Comparison of ENCODE assay signal across 18 cellular contexts in genomic region chr3:128073185-128073725, GRCh38. TPM values are rescaled to one million over a fixed set of nuclear protein-coding genes. Genes with fewer than 3 reads are reported as not detected.
DNase-seq lines count a peak whose midpoint lies in the region; ATAC-seq and TF ChIP-seq lines count a peak whose summit lies in the region.
"Had no signal": no experiment of that assay in that cellular context is flagged by ENCODE, and none has a peak within 500 bp of the region (broad histone marks: within the 10 kb centered on the region; RNA-seq: fewer than 3 reads in every experiment).

No MANE protein-coding gene starts in this region.

- H3K4me3 Mint-ChIP-seq in IgD-negative memory B cell (peak overlapping the region in 1 of 4 donors; percentile 44), endodermal cell (no peak overlapping the region)
- H3K4me3 Mint-ChIP-seq in CD4-positive, alpha-beta T cell, result no peak overlapping the region
- H3K4me3 Mint-ChIP-seq: GM23338, memory B cell had no signal

- 90 to 94% methylated on average over 2 to 6 of the region's 6 CpGs for WGBS in endodermal cell (ENCODE audit: insufficient coverage in 1 of 2, insufficient read length in 1 of 2), 2 experiments
- WGBS in psoas muscle, 3 donors, result 68 to 86% (median 84%) methylated on average over 6 of the region's 6 CpGs

- H3K4me1 Mint-ChIP-seq in IgD-negative memory B cell, result peaks cover 0 to 8% (median 2%) of the 10 kb centered on the region in 3 donors
- H3K4me1 Mint-ChIP-seq in endodermal cell, result peaks cover 5% of the 10 kb centered on the region
- H3K4me1 Mint-ChIP-seq in CD4-positive, alpha-beta T cell (ENCODE audit: low read depth), result peaks cover 7% of the 10 kb centered on the region

- intact Hi-C loops in psoas muscle (cut with DNase I), result loop anchor here in 1 of 2 donors (10.0 kb wide), 1 partner anchor 532 kb away; no protein-coding TSS in a partner anchor
- intact Hi-C loops in CD4-positive, alpha-beta T cell (cut with DNase I, micrococcal nuclease), result no loop called here

- H3K36me3 ChIP-seq in endodermal cell (ENCODE audit: control insufficient read depth, insufficient read depth, low read length) (peaks cover 52% of the 10 kb centered on the region), psoas muscle (ENCODE audit: insufficient read depth in 1 of 2, low read depth in 1 of 2) (peaks cover 0 to 66% of the 10 kb centered on the region in 2 donors)

- peak overlapping the region; percentile 56 for H3K27ac ChIP-seq in C4-2B
- H3K27ac ChIP-seq in endodermal cell (ENCODE audit: low read depth, low read length), result no peak overlapping the region
- H3K27ac ChIP-seq in psoas muscle, result peak overlapping the region; percentile 32
- no peak overlapping the region for H3K27ac ChIP-seq in CD4-positive, alpha-beta T cell (ENCODE audit: low read depth, low read length)
- H3K27ac ChIP-seq: SJCRH30 had no signal

- H3K9ac ChIP-seq in endodermal cell (ENCODE audit: extremely low read depth, low read length, poor library complexity, severe bottlenecking), result no peak overlapping the region

- ATAC-seq in psoas muscle, result no peak
- no peak for ATAC-seq in GM18909 (IDR thresholded peaks at IDR 0.05; ENCODE audit: poor library complexity, unreplicated experiment)
- no peak for ATAC-seq in CD4-positive, alpha-beta T cell (ENCODE audit: poor library complexity)
- ATAC-seq in GM18519 (IDR thresholded peaks at IDR 0.05; ENCODE audit: low FRiP score, unreplicated experiment), result no peak
- ATAC-seq: GM23338; stimulated activated naive CD8-positive, alpha-beta T cell treated with anti-CD3 and anti-CD28 coated beads, Interleukin-15, Interleukin-2, amounts not matched to agents 100 U/mL and 50 U/mL, for 24 hours had no signal

- peak overlapping the region in 2 of 3 donors; percentile 55 to 85 for H3K27ac Mint-ChIP-seq in IgD-negative memory B cell
- H3K27ac Mint-ChIP-seq in endodermal cell, result no peak overlapping the region
- H3K27ac Mint-ChIP-seq in CD4-positive, alpha-beta T cell, result no peak overlapping the region
- H3K27ac Mint-ChIP-seq: GM23338, memory B cell, nephron had no signal

- H3K4me3 ChIP-seq in endodermal cell (ENCODE audit: low read length) (no peak overlapping the region), psoas muscle (no peak overlapping the region)
- H3K4me3 ChIP-seq: ascending aorta, GM23338, SJCRH30 had no signal

- TF ChIP-seq CTCF in C4-2B (conservative IDR thresholded peaks at IDR 0.05) (no peak), endodermal cell (conservative IDR thresholded peaks at IDR 0.05) (no peak), psoas muscle (IDR thresholded peaks at IDR 0.05) (no peak)
- TF ChIP-seq CTCF in CD4-positive, alpha-beta T cell (IDR thresholded peaks at IDR 0.05), result no peak

- H3K27me3 ChIP-seq in endodermal cell (ENCODE audit: control insufficient read depth, insufficient read depth, low read length, poor library complexity, severe bottlenecking) (no peaks in the 10 kb centered on the region), psoas muscle (ENCODE audit: insufficient read depth in 3 of 3, low read length in 2 of 3) (no peaks in the 10 kb centered on the region)
- peaks cover 10% of the 10 kb centered on the region for H3K27me3 ChIP-seq in CD4-positive, alpha-beta T cell (ENCODE audit: control insufficient read depth, insufficient read depth, low read length)
- H3K27me3 ChIP-seq: ascending aorta, SJCRH30 had no signal

- H3K36me3 Mint-ChIP-seq in IgD-negative memory B cell, result peaks cover 2% of the 10 kb centered on the region
- peaks cover 34% of the 10 kb centered on the region for H3K36me3 Mint-ChIP-seq in endodermal cell (ENCODE audit: low read depth)
- H3K36me3 Mint-ChIP-seq in CD4-positive, alpha-beta T cell (ENCODE audit: low read depth), result peaks cover 33% of the 10 kb centered on the region

- CTCF ChIA-PET in CD4-positive, alpha-beta T cell (lab: Charles Lee), result interaction anchor here (1.3 to 1.9 kb wide), 2 partner anchors 17 to 61 kb away, joined by 3 to 5 read pairs; no protein-coding TSS in a partner anchor

- H3K27me3 Mint-ChIP-seq in IgD-negative memory B cell (no peaks in the 10 kb centered on the region), endodermal cell (ENCODE audit: insufficient read depth) (peaks cover 13% of the 10 kb centered on the region)
- H3K27me3 Mint-ChIP-seq in CD4-positive, alpha-beta T cell, result no peaks in the 10 kb centered on the region
- H3K27me3 Mint-ChIP-seq: memory B cell had no signal

- H3K9me3 ChIP-seq in endodermal cell (ENCODE audit: control insufficient read depth, low read length), result no peaks in the 10 kb centered on the region
- H3K9me3 ChIP-seq in psoas muscle, result no peaks in the 10 kb centered on the region
- H3K9me3 ChIP-seq in CD4-positive, alpha-beta T cell (ENCODE audit: control insufficient read depth, low read length), result no peaks in the 10 kb centered on the region
- H3K9me3 ChIP-seq: ascending aorta, SJCRH30 had no signal

- H3K4me1 ChIP-seq in endodermal cell (ENCODE audit: control insufficient read depth, insufficient read depth, low read length) (peaks cover 3% of the 10 kb centered on the region), psoas muscle (peaks cover 9% of the 10 kb centered on the region)
- H3K4me1 ChIP-seq: SJCRH30 had no signal

- H3K9me3 Mint-ChIP-seq in IgD-negative memory B cell, result no peaks in the 10 kb centered on the region
- no peaks in the 10 kb centered on the region for H3K9me3 Mint-ChIP-seq in endodermal cell
- H3K9me3 Mint-ChIP-seq in CD4-positive, alpha-beta T cell, result no peaks in the 10 kb centered on the region
- H3K9me3 Mint-ChIP-seq: GM23338, memory B cell, nephron had no signal

- POLR2A ChIA-PET in CD4-positive, alpha-beta T cell (lab: Charles Lee), result interaction anchor here (0.8 to 1.9 kb wide), 2 partner anchors 8 to 21 kb away, joined by 3 to 6 read pairs; partner anchors contain the start of gene SEC61A1

- DNase-seq in endodermal cell, result peak; percentile 43
- no peak for DNase-seq in psoas muscle
- no peak for DNase-seq in CD4-positive, alpha-beta T cell
- DNase-seq: activated CD8-positive, alpha-beta memory T cell treated with anti-CD3 and anti-CD28 coated beads, Interleukin-2, amount 50 U/mL, for 4 hours; KBM-7; NCI-H2029 treated with DMSO at 0.1 percent for 48 hours; NCI-H510A; SJCRH30; stimulated activated naive CD8-positive, alpha-beta T cell treated with anti-CD3 and anti-CD28 coated beads, Interleukin-15, Interleukin-2, amounts not matched to agents 100 U/mL and 50 U/mL, for 24 hours; T-helper 2 cell had no signal

RNA-seq across cellular contexts. Expression of gene SEC61A1, which starts 21.0 kb away (rescaled TPM):
- 79.2 TPM for polyA plus RNA-seq in IgD-negative memory B cell
- 100 to 1,000 TPM; 152 to 174 TPM for total RNA-seq in endodermal cell
- 127 TPM for polyA plus RNA-seq in endodermal cell (2013, experiment 1 of 2)
- 122 TPM for polyA plus RNA-seq in endodermal cell (2013, experiment 2 of 2)
- 10 to 100 TPM; 40.1 to 98.2 (median 88.6) TPM for total RNA-seq in psoas muscle
- 100 to 1,000 TPM in 2 of 3 donors, 10 to 100 TPM in 1; 62.6 to 136 (median 117) TPM for polyA plus RNA-seq in psoas muscle
- total RNA-seq in CD4-positive, alpha-beta T cell, result 100 to 1,000 TPM; 127 to 139 TPM

RNA-seq across cellular contexts. Expression of gene RUVBL1, which starts 50.4 kb away (rescaled TPM):
- polyA plus RNA-seq in IgD-negative memory B cell, result 57.7 TPM
- 10 to 100 TPM; 81.2 to 91.1 TPM for total RNA-seq in endodermal cell
- 95.6 TPM for polyA plus RNA-seq in endodermal cell (2013, experiment 1 of 2)
- 92.5 TPM for polyA plus RNA-seq in endodermal cell (2013, experiment 2 of 2)
- total RNA-seq in psoas muscle, result 10 to 100 TPM; 12.9 to 21.0 (median 15.4) TPM
- polyA plus RNA-seq in psoas muscle, result 10 to 100 TPM; 19.6 to 53.9 (median 38.0) TPM
- 1 to 10 TPM; 5.6 to 7.7 TPM for total RNA-seq in CD4-positive, alpha-beta T cell

Comparison
In these comparisons a context has a peak if more than half of its experiments do, and no peak if none do; other contexts are left out.
1. H3K27ac ChIP-seq: peak in C4-2B (single experiment) and psoas muscle (single experiment); none in endodermal cell (single experiment) and CD4-positive, alpha-beta T cell (single experiment).
2. H3K27ac Mint-ChIP-seq: peak in IgD-negative memory B cell (2 of 3); none in endodermal cell (single experiment) and CD4-positive, alpha-beta T cell (single experiment).